In genomic region chr6:27138398-27138797, GRCh38 we compare ENCODE assay signal across 9 cellular contexts.
A peak's percentile ranks its signal among the peaks of the same experiment; 100 is the strongest.
DNase-seq lines count a peak whose midpoint lies in the region; ATAC-seq, FAIRE-seq and TF ChIP-seq lines count a peak whose summit lies in the region.
"Had no signal": no experiment of that assay in that cellular context is flagged by ENCODE, and none has a peak within 500 bp of the region (broad histone marks: within the 10 kb centered on the region; RNA-seq: fewer than 3 reads in every experiment).

No MANE protein-coding gene starts in this region.

- H3K36me3 ChIP-seq in right lobe of liver, result no peaks in the 10 kb centered on the region
- H3K36me3 ChIP-seq in HepG2 (replicated peaks in 1 of 2; ENCODE audit: control insufficient read depth in 1 of 2, insufficient read depth in 2 of 2, low read length in 2 of 2), result no peaks in the 10 kb centered on the region

- no peaks in the 10 kb centered on the region for H4K20me1 ChIP-seq in HepG2 (ENCODE audit: insufficient read depth, low read length)

- H2AFZ ChIP-seq in HepG2 (ENCODE audit: low read length), result no peak overlapping the region

- peaks cover 49% of the 10 kb centered on the region for H3K4me1 Mint-ChIP-seq in activated CD4-positive, alpha-beta memory T cell treated with anti-CD3 and anti-CD28 coated beads for 36 hours (ENCODE audit: low read depth)
- peaks cover 25% of the 10 kb centered on the region for H3K4me1 Mint-ChIP-seq in memory B cell

- H3K27me3 ChIP-seq in right lobe of liver (no peaks in the 10 kb centered on the region), HepG2 (ENCODE audit: control insufficient read depth in 1 of 2, insufficient read depth in 2 of 2, low read length in 2 of 2) (peaks cover 0 to 7% of the 10 kb centered on the region in 2 experiments; a peak in 3 of 5 replicates)

- no peak overlapping the region for H3K4me3 ChIP-seq in right lobe of liver
- H3K4me3 ChIP-seq in HepG2 (replicated peaks in 1 of 3; ENCODE audit: insufficient read depth in 1 of 3, low read depth in 2 of 3, low read length in 3 of 3), result no peak overlapping the region
- H3K4me3 ChIP-seq in foreskin fibroblast (ENCODE audit: low read depth in 1 of 2, low read length in 2 of 2), result no peak overlapping the region

- H3K79me2 ChIP-seq in HepG2 (ENCODE audit: insufficient read depth, low read length), result no peaks in the 10 kb centered on the region

- POLR2A ChIA-PET in HepG2 (lab: Yijun Ruan, JAX), result no interaction called here
- POLR2A ChIA-PET in activated CD4-positive, alpha-beta memory T cell treated with anti-CD3 and anti-CD28 coated beads for 36 hours (lab: Charles Lee), result interaction anchor here (0.8 to 2.3 kb wide), 13 partner anchors 8 to 915 kb away, joined by 3 to 25 read pairs (median 6); a partner anchor contains a TSS

- peaks cover 5% of the 10 kb centered on the region for H3K36me3 Mint-ChIP-seq in activated CD4-positive, alpha-beta memory T cell treated with anti-CD3 and anti-CD28 coated beads for 36 hours
- no peaks in the 10 kb centered on the region for H3K36me3 Mint-ChIP-seq in memory B cell

- H3K9me3 ChIP-seq in right lobe of liver, result no peaks in the 10 kb centered on the region
- no peaks in the 10 kb centered on the region for H3K9me3 ChIP-seq in HepG2 (ENCODE audit: low read length)

- in situ Hi-C loops in HepG2 (cut with HindIII; ENCODE audit: extremely low pct_ligation_motif_present, low pct_unique_long_range_greater_than_20kb), result no loop called here

- H3K27ac ChIP-seq in right lobe of liver (peak overlapping the region in 2 of 3 donors; percentile 74 to 75), HepG2 (ENCODE audit: extremely low read length, insufficient read depth, low read length) (no peak overlapping the region)

- H3K27ac Mint-ChIP-seq in activated CD4-positive, alpha-beta memory T cell treated with anti-CD3 and anti-CD28 coated beads for 36 hours, result peak overlapping the region; percentile 95
- peak overlapping the region; percentile 93 for H3K27ac Mint-ChIP-seq in memory B cell

- peak overlapping the region; percentile 94 for H3K4me3 Mint-ChIP-seq in activated CD4-positive, alpha-beta memory T cell treated with anti-CD3 and anti-CD28 coated beads for 36 hours
- peak overlapping the region; percentile 97 for H3K4me3 Mint-ChIP-seq in memory B cell

- FAIRE-seq in HepG2 (lab: Jason Lieb, UNC), result no peak

- TF ChIP-seq CTCF in right lobe of liver (IDR thresholded peaks at IDR 0.05), result no peak
- no peak for TF ChIP-seq CTCF in HepG2 (CRISPR knock-in tag; IDR thresholded peaks at IDR 0.05)
- TF ChIP-seq CTCF in foreskin fibroblast (IDR thresholded peaks at IDR 0.05; ENCODE audit: low read depth, low read length), result no peak

- ATAC-seq in right lobe of liver (no peak), HepG2 (no peak), memory B cell (ENCODE audit: low read depth) (no peak), GM21825 (IDR thresholded peaks at IDR 0.05; ENCODE audit: unreplicated experiment) (no peak), HG03432 (IDR thresholded peaks at IDR 0.05; ENCODE audit: unreplicated experiment) (no peak)

- H3K27me3 Mint-ChIP-seq in activated CD4-positive, alpha-beta memory T cell treated with anti-CD3 and anti-CD28 coated beads for 36 hours, result peaks cover 2% of the 10 kb centered on the region
- H3K27me3 Mint-ChIP-seq in memory B cell, result no peaks in the 10 kb centered on the region

- peaks cover 0 to 12% (median 0%) of the 10 kb centered on the region in 4 donors for H3K4me1 ChIP-seq in right lobe of liver
- peaks cover 28% of the 10 kb centered on the region for H3K4me1 ChIP-seq in HepG2 (ENCODE audit: insufficient read depth, low read length)

- TF ChIP-seq EP300 in HepG2 (IDR thresholded peaks at IDR 0.05; ENCODE audit: low read depth in 2 of 2, low read length in 2 of 2) (no peak), HepG2 (CRISPR knock-in tag; IDR thresholded peaks at IDR 0.05; ENCODE audit: borderline replicate concordance) (no peak)

- DNase-seq in right lobe of liver, result no peak
- no peak for DNase-seq in HepG2 (ENCODE audit: low spot score)
- no peak for DNase-seq in activated CD4-positive, alpha-beta memory T cell treated with anti-CD3 and anti-CD28 coated beads for 36 hours
- DNase-seq in memory B cell (ENCODE audit: low spot score in 2 of 2), result no peak
- DNase-seq in stimulated activated CD4-positive, alpha-beta T cell treated with anti-CD3 and anti-CD28 coated beads, Interleukin-1b, Interleukin-23, amount 100 ng/mL, for 48 hours, result no peak
- no peak for DNase-seq in foreskin fibroblast
- DNase-seq: NCI-H1694 treated with DMSO at 0.1 percent for 48 hours had no signal

- H3K9me3 Mint-ChIP-seq in activated CD4-positive, alpha-beta memory T cell treated with anti-CD3 and anti-CD28 coated beads for 36 hours, result no peaks in the 10 kb centered on the region
- H3K9me3 Mint-ChIP-seq in memory B cell, result no peaks in the 10 kb centered on the region

- no peak for TF ChIP-seq RAD21 in HepG2 (CRISPR knock-in tag; IDR thresholded peaks at IDR 0.05)

- TF ChIP-seq POLR2A in right lobe of liver (IDR thresholded peaks at IDR 0.05), result no peak
- no peak for TF ChIP-seq POLR2A in HepG2 (IDR thresholded peaks at IDR 0.05; ENCODE audit: insufficient read depth in 1 of 2, low read depth in 2 of 2, low read length in 2 of 2)

- WGBS in right lobe of liver (ENCODE audit: insufficient coverage, low coverage, low lambda C conversion rate, missing lambda C conversion rate), result 68% methylated on average over 3 of the region's 3 CpGs
- 21% methylated on average over 3 of the region's 3 CpGs for WGBS in HepG2 (ENCODE audit: low lambda C conversion rate)

- intact Hi-C loops in right lobe of liver (cut with DNase I), result no loop called here
- intact Hi-C loops in HepG2 (cut with micrococcal nuclease; ENCODE audit: unreplicated experiment), result no loop called here
- intact Hi-C loops in activated CD4-positive, alpha-beta memory T cell treated with anti-CD3 and anti-CD28 coated beads for 36 hours (cut with micrococcal nuclease), result loop anchor here (10.0 kb wide), 1 partner anchor 1756 kb away; no protein-coding TSS in a partner anchor

- CTCF ChIA-PET in HepG2 (lab: Yijun Ruan, JAX; ENCODE audit: low intra/inter-chr PET ratio, low total read pairs), result no interaction called here
- CTCF ChIA-PET in activated CD4-positive, alpha-beta memory T cell treated with anti-CD3 and anti-CD28 coated beads for 36 hours (lab: Charles Lee), result interaction anchor here (0.6 to 1.9 kb wide), 5 partner anchors 9 to 954 kb away, joined by 3 to 9 read pairs (median 3); a partner anchor contains a TSS

- no TSS peak for BruUV-seq in HepG2 (replicated peaks; lab: Mats Ljungman, UMichigan)

- no peak overlapping the region for H3K9ac ChIP-seq in HepG2 (ENCODE audit: insufficient read depth, low read depth, low read length)

- H3K4me2 ChIP-seq in HepG2 (ENCODE audit: low read depth, low read length), result no peak overlapping the region

TF ChIP-seq in HepG2, 621 proteins besides CTCF, POLR2A, EP300 and RAD21:
- TF ChIP-seq ZNF772 (CRISPR knock-in tag; IDR thresholded peaks at IDR 0.05) (no peak), FOXJ3 (CRISPR knock-in tag; IDR thresholded peaks at IDR 0.05; ENCODE audit: borderline replicate concordance) (no peak), CENPT (CRISPR knock-in tag; IDR thresholded peaks at IDR 0.05; ENCODE audit: low read depth) (no peak)
- TF ChIP-seq, protein P1, sequence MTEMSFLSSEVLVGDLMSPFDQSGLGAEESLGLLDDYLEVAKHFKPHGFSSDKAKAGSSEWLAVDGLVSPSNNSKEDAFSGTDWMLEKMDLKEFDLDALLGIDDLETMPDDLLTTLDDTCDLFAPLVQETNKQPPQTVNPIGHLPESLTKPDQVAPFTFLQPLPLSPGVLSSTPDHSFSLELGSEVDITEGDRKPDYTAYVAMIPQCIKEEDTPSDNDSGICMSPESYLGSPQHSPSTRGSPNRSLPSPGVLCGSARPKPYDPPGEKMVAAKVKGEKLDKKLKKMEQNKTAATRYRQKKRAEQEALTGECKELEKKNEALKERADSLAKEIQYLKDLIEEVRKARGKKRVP (CRISPR knock-in tag; IDR thresholded peaks at IDR 0.05), result no peak
TF ChIP-seq in HepG2: peak in this region for 0.
